39 cellular contexts compared by ENCODE assay signal in genomic region chr19:35807633-35808032, GRCh38. TPM values are rescaled to one million over a fixed set of nuclear protein-coding genes. Genes with fewer than 3 reads are reported as not detected.
"Had no signal": no experiment of that assay in that cellular context is flagged by ENCODE, and none has a peak within 500 bp of the region (broad histone marks: within the 10 kb centered on the region; RNA-seq: fewer than 3 reads in every experiment).

No MANE protein-coding gene starts in this region.

- H3K27me3 Mint-ChIP-seq: activated CD4-positive, alpha-beta memory T cell treated with anti-CD3 and anti-CD28 coated beads for 36 hours had no signal

- H3K9me3 ChIP-seq: adrenal gland, body of pancreas, esophagus muscularis mucosa, gastrocnemius medialis, heart left ventricle had no signal

- H3K4me3 ChIP-seq: adrenal gland, body of pancreas, esophagus muscularis mucosa, gastrocnemius medialis, heart left ventricle had no signal

- H3K36me3 Mint-ChIP-seq: activated CD4-positive, alpha-beta memory T cell treated with anti-CD3 and anti-CD28 coated beads for 36 hours; activated CD8-positive, alpha-beta memory T cell treated with anti-CD3 and anti-CD28 coated beads, Interleukin-2, amount 10 ng/mL, durations not matched to agents 7 days and 5 days; activated naive CD4-positive, alpha-beta T cell treated with anti-CD3 and anti-CD28 coated beads, Interleukin-2, amount 50 U/mL, for 24 hours; activated naive CD8-positive, alpha-beta T cell treated with anti-CD3 and anti-CD28 coated beads for 36 hours had no signal

- H3K4me1 Mint-ChIP-seq: activated CD4-positive, alpha-beta T cell treated with anti-CD3 and anti-CD28 coated beads for 36 hours; activated naive CD4-positive, alpha-beta T cell treated with anti-CD3 and anti-CD28 coated beads, Interleukin-2, amount 50 U/mL, for 24 hours had no signal

- H3K9me3 Mint-ChIP-seq: activated CD4-positive, alpha-beta memory T cell treated with anti-CD3 and anti-CD28 coated beads for 36 hours; activated CD4-positive, alpha-beta T cell treated with anti-CD3 and anti-CD28 coated beads, Interleukin-2, amount 10 ng/mL, durations not matched to agents 24 days and 14 days; activated naive CD4-positive, alpha-beta T cell treated with anti-CD3 and anti-CD28 coated beads for 36 hours; activated naive CD4-positive, alpha-beta T cell treated with anti-CD3 and anti-CD28 coated beads, Interleukin-2, amount 50 U/mL, for 24 hours; activated naive CD8-positive, alpha-beta T cell treated with anti-CD3 and anti-CD28 coated beads for 36 hours; activated naive CD8-positive, alpha-beta T cell treated with anti-CD3 and anti-CD28 coated beads, Interleukin-2, amount 50 U/mL, for 24 hours; activated T-helper 1 cell treated with anti-CD3 and anti-CD28 coated beads, Interleukin-12 subunit alpha, Interleukin-12 subunit beta, Interleukin-2, Interleukin-4 antibody, amounts not matched to agents 30 ng/mL and 10 ng/mL and 1 ng/mL, durations not matched to agents 14 hours and 24 hours and 36 hours; activated T-helper 2 cell treated with anti-CD3 and anti-CD28 coated beads, Interferon-gamma antibody, Interleukin-2, Interleukin-4, amounts not matched to agents 10 μg/mL and 5 μg/mL and 100 μg/mL, durations not matched to agents 14 hours and 24 hours and 36 hours; effector memory CD8-positive, alpha-beta T cell; T-helper 1 cell treated with Interleukin-12 subunit alpha and Interleukin-12 subunit beta and Interleukin-4 antibody, amounts not matched to agents 30 μg/mL and 1 μg/mL, for 36 hours; T-helper 2 cell treated with Interferon-gamma antibody and Interleukin-4, amounts not matched to agents 5 μg/mL and 100 μg/mL, for 36 hours had no signal

- H3K27me3 ChIP-seq: body of pancreas, foreskin keratinocyte had no signal

- ATAC-seq: activated CD4-positive, alpha-beta T cell treated with anti-CD3 and anti-CD28 coated beads for 36 hours; activated CD8-positive, alpha-beta memory T cell treated with anti-CD3 and anti-CD28 coated beads, Interleukin-2, amount 10 ng/mL, durations not matched to agents 7 days and 5 days; activated CD8-positive, alpha-beta T cell treated with anti-CD3 and anti-CD28 coated beads, Interleukin-2, amount 10 ng/mL, durations not matched to agents 7 days and 5 days; activated naive CD8-positive, alpha-beta T cell treated with anti-CD3 and anti-CD28 coated beads, Interleukin-2, amount 50 U/mL, for 24 hours; body of pancreas; effector memory CD8-positive, alpha-beta T cell; foreskin keratinocyte; gastrocnemius medialis; heart left ventricle had no signal

- DNase-seq: activated CD4-positive, alpha-beta memory T cell treated with anti-CD3 and anti-CD28 coated beads for 36 hours; activated CD4-positive, alpha-beta T cell treated with anti-CD3 and anti-CD28 coated beads for 36 hours; activated CD4-positive, alpha-beta T cell treated with anti-CD3 and anti-CD28 coated beads, Interleukin-2, amount 10 ng/mL, durations not matched to agents 24 days and 14 days; activated CD4-positive, CD25-positive, alpha-beta regulatory T cell; activated CD4-positive, CD25-positive, alpha-beta regulatory T cell treated with anti-CD3 and anti-CD28 coated beads, Interleukin-2, amount 50 U/mL, for 72 hours; activated CD8-positive, alpha-beta memory T cell treated with anti-CD3 and anti-CD28 coated beads, Interleukin-2, amount 10 ng/mL, durations not matched to agents 7 days and 5 days; activated CD8-positive, alpha-beta memory T cell treated with anti-CD3 and anti-CD28 coated beads, Interleukin-2, amount 50 U/mL, for 4 hours; activated CD8-positive, alpha-beta T cell treated with anti-CD3 and anti-CD28 coated beads, Interleukin-2, amount 10 ng/mL, durations not matched to agents 7 days and 5 days; activated effector memory CD4-positive, alpha-beta T cell treated with anti-CD3 and anti-CD28 coated beads, Interleukin-2, amount 50 U/mL, for 16 hours; activated naive CD4-positive, alpha-beta T cell treated with anti-CD3 and anti-CD28 coated beads for 36 hours; activated naive CD8-positive, alpha-beta T cell treated with anti-CD3 and anti-CD28 coated beads for 36 hours; activated naive CD8-positive, alpha-beta T cell treated with anti-CD3 and anti-CD28 coated beads, Interleukin-2, amount 50 U/mL, for 24 hours; activated T-cell treated with anti-CD3 and anti-CD28 coated beads, Interleukin-2, amount 50 U/mL, for 1 hour; activated T-cell treated with anti-CD3 and anti-CD28 coated beads, Interleukin-2, amount 50 U/mL, for 48 hours; adrenal gland; amygdala; aorta; body of pancreas; caudate nucleus; cortex of kidney; dermis blood vessel endothelial cell; effector CD4-positive, alpha-beta T cell; effector memory CD8-positive, alpha-beta T cell; erythroblast; foreskin keratinocyte; gastrocnemius medialis; glutamatergic neuron; heart left ventricle; T1000; WERI-Rb-1 had no signal

- H3K4me1 ChIP-seq: adrenal gland, esophagus muscularis mucosa, foreskin keratinocyte, gastrocnemius medialis, heart left ventricle had no signal

- H3K4me3 Mint-ChIP-seq: activated CD4-positive, alpha-beta memory T cell treated with anti-CD3 and anti-CD28 coated beads for 36 hours; activated CD4-positive, alpha-beta T cell treated with anti-CD3 and anti-CD28 coated beads for 36 hours; activated CD4-positive, alpha-beta T cell treated with anti-CD3 and anti-CD28 coated beads, Interleukin-2, amount 10 ng/mL, durations not matched to agents 24 days and 14 days; activated CD8-positive, alpha-beta memory T cell treated with anti-CD3 and anti-CD28 coated beads, Interleukin-2, amount 10 ng/mL, durations not matched to agents 7 days and 5 days; activated CD8-positive, alpha-beta T cell treated with anti-CD3 and anti-CD28 coated beads, Interleukin-2, amount 10 ng/mL, durations not matched to agents 7 days and 5 days; activated naive CD4-positive, alpha-beta T cell treated with anti-CD3 and anti-CD28 coated beads for 36 hours; activated naive CD4-positive, alpha-beta T cell treated with anti-CD3 and anti-CD28 coated beads, Interleukin-2, amount 50 U/mL, for 24 hours; activated naive CD8-positive, alpha-beta T cell treated with anti-CD3 and anti-CD28 coated beads for 36 hours; activated naive CD8-positive, alpha-beta T cell treated with anti-CD3 and anti-CD28 coated beads, Interleukin-2, amount 50 U/mL, for 24 hours; activated T-helper 1 cell treated with anti-CD3 and anti-CD28 coated beads, Interleukin-12 subunit alpha, Interleukin-12 subunit beta, Interleukin-2, Interleukin-4 antibody, amounts not matched to agents 30 ng/mL and 10 ng/mL and 1 ng/mL, durations not matched to agents 14 hours and 24 hours and 36 hours; effector memory CD8-positive, alpha-beta T cell; T-helper 1 cell treated with Interleukin-12 subunit alpha and Interleukin-12 subunit beta and Interleukin-4 antibody, amounts not matched to agents 30 μg/mL and 1 μg/mL, for 36 hours; T-helper 2 cell treated with Interferon-gamma antibody and Interleukin-4, amounts not matched to agents 5 μg/mL and 100 μg/mL, for 36 hours had no signal

- H3K27ac ChIP-seq: adrenal gland, body of pancreas, esophagus muscularis mucosa, foreskin keratinocyte, gastrocnemius medialis, heart left ventricle, WERI-Rb-1 had no signal

- H3K27ac Mint-ChIP-seq: activated CD4-positive, alpha-beta memory T cell treated with anti-CD3 and anti-CD28 coated beads for 36 hours; activated CD4-positive, alpha-beta T cell treated with anti-CD3 and anti-CD28 coated beads for 36 hours; activated CD4-positive, alpha-beta T cell treated with anti-CD3 and anti-CD28 coated beads, Interleukin-2, amount 10 ng/mL, durations not matched to agents 24 days and 14 days; activated CD8-positive, alpha-beta memory T cell treated with anti-CD3 and anti-CD28 coated beads, Interleukin-2, amount 10 ng/mL, durations not matched to agents 7 days and 5 days; activated CD8-positive, alpha-beta T cell treated with anti-CD3 and anti-CD28 coated beads, Interleukin-2, amount 10 ng/mL, durations not matched to agents 7 days and 5 days; activated naive CD4-positive, alpha-beta T cell treated with anti-CD3 and anti-CD28 coated beads for 36 hours; activated naive CD4-positive, alpha-beta T cell treated with anti-CD3 and anti-CD28 coated beads, Interleukin-2, amount 50 U/mL, for 24 hours; activated naive CD8-positive, alpha-beta T cell treated with anti-CD3 and anti-CD28 coated beads for 36 hours; activated naive CD8-positive, alpha-beta T cell treated with anti-CD3 and anti-CD28 coated beads, Interleukin-2, amount 50 U/mL, for 24 hours; activated T-helper 1 cell treated with anti-CD3 and anti-CD28 coated beads, Interleukin-12 subunit alpha, Interleukin-12 subunit beta, Interleukin-2, Interleukin-4 antibody, amounts not matched to agents 30 ng/mL and 10 ng/mL and 1 ng/mL, durations not matched to agents 14 hours and 24 hours and 36 hours; activated T-helper 2 cell treated with anti-CD3 and anti-CD28 coated beads, Interferon-gamma antibody, Interleukin-2, Interleukin-4, amounts not matched to agents 10 μg/mL and 5 μg/mL and 100 μg/mL, durations not matched to agents 14 hours and 24 hours and 36 hours; effector memory CD8-positive, alpha-beta T cell; T-helper 1 cell treated with Interleukin-12 subunit alpha and Interleukin-12 subunit beta and Interleukin-4 antibody, amounts not matched to agents 30 μg/mL and 1 μg/mL, for 36 hours; T-helper 2 cell treated with Interferon-gamma antibody and Interleukin-4, amounts not matched to agents 5 μg/mL and 100 μg/mL, for 36 hours had no signal

- FAIRE-seq: colon had no signal

- H3K36me3 ChIP-seq: adrenal gland, esophagus muscularis mucosa, gastrocnemius medialis, heart left ventricle, WERI-Rb-1 had no signal

RNA-seq across cellular contexts. Expression of gene PRODH2, which starts 5.0 kb away (rescaled TPM):
- total RNA-seq: activated CD4-positive, alpha-beta memory T cell treated with anti-CD3 and anti-CD28 coated beads for 36 hours; activated CD4-positive, alpha-beta T cell treated with anti-CD3 and anti-CD28 coated beads for 36 hours; activated CD4-positive, alpha-beta T cell treated with anti-CD3 and anti-CD28 coated beads, Interleukin-2, amount 10 ng/mL, durations not matched to agents 24 days and 14 days; activated CD8-positive, alpha-beta memory T cell treated with anti-CD3 and anti-CD28 coated beads for 36 hours; activated CD8-positive, alpha-beta memory T cell treated with anti-CD3 and anti-CD28 coated beads, Interleukin-2, amount 10 ng/mL, durations not matched to agents 7 days and 5 days; activated CD8-positive, alpha-beta T cell treated with anti-CD3 and anti-CD28 coated beads, Interleukin-2, amount 10 ng/mL, durations not matched to agents 7 days and 5 days; activated naive CD4-positive, alpha-beta T cell treated with anti-CD3 and anti-CD28 coated beads for 36 hours; activated naive CD8-positive, alpha-beta T cell treated with anti-CD3 and anti-CD28 coated beads for 36 hours; activated T-helper 1 cell treated with anti-CD3 and anti-CD28 coated beads, Interleukin-12 subunit alpha, Interleukin-12 subunit beta, Interleukin-2, Interleukin-4 antibody, amounts not matched to agents 30 ng/mL and 10 ng/mL and 1 ng/mL, durations not matched to agents 14 hours and 24 hours and 36 hours; activated T-helper 2 cell treated with anti-CD3 and anti-CD28 coated beads, Interferon-gamma antibody, Interleukin-2, Interleukin-4, amounts not matched to agents 10 μg/mL and 5 μg/mL and 100 μg/mL, durations not matched to agents 14 hours and 24 hours and 36 hours; aorta; chondrocyte; dermis blood vessel endothelial cell; esophagus muscularis mucosa; foreskin keratinocyte; heart left ventricle had no signal
- polyA plus RNA-seq: aorta, foreskin keratinocyte, heart left ventricle had no signal

RNA-seq across cellular contexts. Expression of gene NPHS1, which starts 44.7 kb away (rescaled TPM):
- total RNA-seq: activated CD4-positive, alpha-beta memory T cell treated with anti-CD3 and anti-CD28 coated beads for 36 hours; activated CD4-positive, alpha-beta T cell treated with anti-CD3 and anti-CD28 coated beads for 36 hours; activated CD4-positive, alpha-beta T cell treated with anti-CD3 and anti-CD28 coated beads, Interleukin-2, amount 10 ng/mL, durations not matched to agents 24 days and 14 days; activated CD8-positive, alpha-beta memory T cell treated with anti-CD3 and anti-CD28 coated beads for 36 hours; activated CD8-positive, alpha-beta memory T cell treated with anti-CD3 and anti-CD28 coated beads, Interleukin-2, amount 10 ng/mL, durations not matched to agents 7 days and 5 days; activated CD8-positive, alpha-beta T cell treated with anti-CD3 and anti-CD28 coated beads, Interleukin-2, amount 10 ng/mL, durations not matched to agents 7 days and 5 days; aorta; chondrocyte; dermis blood vessel endothelial cell; esophagus muscularis mucosa; foreskin keratinocyte; gastrocnemius medialis had no signal
- polyA plus RNA-seq: adrenal gland, aorta, foreskin keratinocyte, heart left ventricle had no signal

RNA-seq across cellular contexts. Expression of gene KIRREL2, which starts 49.1 kb away (rescaled TPM):
- total RNA-seq: aorta, dermis blood vessel endothelial cell, esophagus muscularis mucosa, gastrocnemius medialis had no signal
- polyA plus RNA-seq: heart left ventricle had no signal
